In genomic region chr18:8608795-8609673, GRCh38 we compare ENCODE assay signal across 8 cellular contexts. TPM values are rescaled to one million over a fixed set of nuclear protein-coding genes. Genes with fewer than 3 reads are reported as not detected.
A peak's percentile ranks its signal among the peaks of the same experiment; 100 is the strongest.
DNase-seq lines count a peak whose midpoint lies in the region; ATAC-seq and TF ChIP-seq lines count a peak whose summit lies in the region.

A gene with protein sequence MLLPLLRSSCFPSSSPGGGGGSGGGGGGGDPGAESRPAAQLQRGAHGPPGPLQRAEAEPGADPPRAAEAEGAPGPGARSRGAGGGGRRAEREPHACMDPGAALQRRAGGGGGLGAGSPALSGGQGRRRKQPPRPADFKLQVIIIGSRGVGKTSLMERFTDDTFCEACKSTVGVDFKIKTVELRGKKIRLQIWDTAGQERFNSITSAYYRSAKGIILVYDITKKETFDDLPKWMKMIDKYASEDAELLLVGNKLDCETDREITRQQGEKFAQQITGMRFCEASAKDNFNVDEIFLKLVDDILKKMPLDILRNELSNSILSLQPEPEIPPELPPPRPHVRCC (plus strand): TSS chr18:8609437. CDS start chr18:8609440, 3 bp downstream.

- peaks cover 0 to 6% of the 10 kb centered on the region in 2 donors for H3K36me3 ChIP-seq in duodenal mucosa (ENCODE audit: control insufficient read depth in 1 of 2, insufficient read depth in 2 of 2, low read length in 2 of 2)
- no peaks in the 10 kb centered on the region for H3K36me3 ChIP-seq in lower lobe of right lung

- POLR2A ChIA-PET in activated CD4-positive, alpha-beta memory T cell treated with anti-CD3 and anti-CD28 coated beads for 36 hours (lab: Charles Lee): interaction anchor here (1.2 kb wide), 1 partner anchor 14 kb away, joined by 6 read pairs; no protein-coding TSS in a partner anchor

- H3K27ac Mint-ChIP-seq in activated CD4-positive, alpha-beta memory T cell treated with anti-CD3 and anti-CD28 coated beads for 36 hours: peak within 1 kb of the TSS; percentile 90

- H3K4me1 ChIP-seq in duodenal mucosa (ENCODE audit: control insufficient read depth in 1 of 2, insufficient read depth in 2 of 2, low read length in 2 of 2) (peaks cover 18 to 32% of the 10 kb centered on the region in 2 donors), lower lobe of right lung (peaks cover 50% of the 10 kb centered on the region)

- CTCF ChIA-PET in activated CD4-positive, alpha-beta memory T cell treated with anti-CD3 and anti-CD28 coated beads for 36 hours (lab: Charles Lee): interaction anchor here (0.6 to 1.2 kb wide), 7 partner anchors 10 to 98 kb away, joined by 3 to 5 read pairs (median 3); no protein-coding TSS in a partner anchor

- peak within 1 kb of the TSS; percentile 88 for H3K4me3 Mint-ChIP-seq in activated CD4-positive, alpha-beta memory T cell treated with anti-CD3 and anti-CD28 coated beads for 36 hours

- H3K9ac ChIP-seq in duodenal mucosa (ENCODE audit: low read depth in 1 of 2, low read length in 2 of 2): peak within 1 kb of the TSS; percentile 71 to 82

- H3K4me1 Mint-ChIP-seq in activated CD4-positive, alpha-beta memory T cell treated with anti-CD3 and anti-CD28 coated beads for 36 hours (ENCODE audit: low read depth): peaks cover 48% of the 10 kb centered on the region

- intact Hi-C loops in activated CD4-positive, alpha-beta memory T cell treated with anti-CD3 and anti-CD28 coated beads for 36 hours (cut with micrococcal nuclease): loop anchor here (2.0 kb wide), 1 partner anchor 528 kb away; the partner anchor contains the start of gene ANKRD12
- intact Hi-C loops in lower lobe of right lung (cut with DNase I): no loop called here

- no peaks in the 10 kb centered on the region for H3K9me3 Mint-ChIP-seq in activated CD4-positive, alpha-beta memory T cell treated with anti-CD3 and anti-CD28 coated beads for 36 hours

- peak; percentile 54 for ATAC-seq in HG03520 (IDR thresholded peaks at IDR 0.05; ENCODE audit: unreplicated experiment)
- ATAC-seq in lower lobe of right lung: peak; percentile 96 to 98

- H3K4me3 ChIP-seq in duodenal mucosa (ENCODE audit: low read depth in 1 of 2, low read length in 2 of 2) (peak within 1 kb of the TSS; percentile 71 to 78), lower lobe of right lung (peak within 1 kb of the TSS; percentile 91)

- peak; percentile 57 for TF ChIP-seq CTCF in lower lobe of right lung (IDR thresholded peaks at IDR 0.05)

- H3K27me3 Mint-ChIP-seq in activated CD4-positive, alpha-beta memory T cell treated with anti-CD3 and anti-CD28 coated beads for 36 hours: peaks cover 2% of the 10 kb centered on the region

- H3K36me3 Mint-ChIP-seq in activated CD4-positive, alpha-beta memory T cell treated with anti-CD3 and anti-CD28 coated beads for 36 hours: peaks cover 13% of the 10 kb centered on the region

- H3K27ac ChIP-seq in duodenal mucosa (ENCODE audit: low read depth, low read length) (peak within 1 kb of the TSS; percentile 51), lower lobe of right lung (peak within 1 kb of the TSS; percentile 84)

- H3K9me3 ChIP-seq in duodenal mucosa (ENCODE audit: control insufficient read depth in 1 of 2, low read length in 2 of 2) (no peaks in the 10 kb centered on the region), lower lobe of right lung (no peaks in the 10 kb centered on the region)

- DNase-seq in AML-193 (lab: John Stamatoyannopoulos, UW) (peak; percentile 49 to 51), GM19240 (ENCODE audit: insufficient read length, low spot score) (peak; percentile 73), NCI-H748 treated with DMSO at 0.1 percent for 48 hours (lab: John Stamatoyannopoulos, UW) (peak; percentile 76), lower lobe of right lung (peak; percentile 92)
- peak; percentile 90 for DNase-seq in activated CD4-positive, alpha-beta memory T cell treated with anti-CD3 and anti-CD28 coated beads for 36 hours
- DNase-seq in stimulated activated CD4-positive, alpha-beta T cell treated with anti-CD3 and anti-CD28 coated beads, TNF-alpha, amount 100 ng/mL, for 1 hour (ENCODE audit: low read depth in 3 of 3, low spot score in 1 of 3): peak; percentile 60 to 85 (median 75)

- H3K27me3 ChIP-seq in duodenal mucosa (ENCODE audit: control insufficient read depth in 1 of 2, insufficient read depth in 2 of 2, low read length in 2 of 2) (peaks cover 0 to 6% of the 10 kb centered on the region in 2 donors), lower lobe of right lung (ENCODE audit: low read depth) (no peaks in the 10 kb centered on the region)

RNA-seq across cellular contexts. Expression of the gene that starts here (rescaled TPM):
- 10 to 100 TPM in 1 of 2 experiments, 1 to 10 TPM in 1; 9.4 to 10.1 TPM for total RNA-seq in activated CD4-positive, alpha-beta memory T cell treated with anti-CD3 and anti-CD28 coated beads for 36 hours
- total RNA-seq in lower lobe of right lung: 50.2 TPM

Comparison
In these comparisons a context has a peak if more than half of its experiments do, and no peak if none do; other contexts are left out.
1. Peak in every context shown above with its lines: DNase-seq, ATAC-seq, H3K4me3 ChIP-seq and H3K27ac ChIP-seq.